Comparison of ENCODE assay signal across 8 cellular contexts in genomic region chr5:115838885-115839518, GRCh38. TPM values are rescaled to one million over a fixed set of nuclear protein-coding genes. Genes with fewer than 3 reads are reported as not detected.
DNase-seq lines count a peak whose midpoint lies in the region; ATAC-seq, FAIRE-seq and TF ChIP-seq lines count a peak whose summit lies in the region.

No MANE protein-coding gene starts in this region.

- no peaks in the 10 kb centered on the region for H3K9me1 ChIP-seq in endothelial cell of umbilical vein (replicated peaks; ENCODE audit: control insufficient read depth, extremely low read depth, insufficient read depth, low read length)

- H3K9me3 Mint-ChIP-seq in Caco-2 (ENCODE audit: unreplicated experiment) = no peaks in the 10 kb centered on the region
- no peaks in the 10 kb centered on the region for H3K9me3 Mint-ChIP-seq in T-helper 1 cell treated with Interleukin-12 subunit alpha and Interleukin-12 subunit beta and Interleukin-4 antibody, amounts not matched to agents 30 μg/mL and 1 μg/mL, for 36 hours

- H3K36me3 Mint-ChIP-seq in Caco-2 (ENCODE audit: insufficient read depth, unreplicated experiment) = peaks cover 36% of the 10 kb centered on the region
- peaks cover 42% of the 10 kb centered on the region for H3K36me3 Mint-ChIP-seq in T-helper 1 cell treated with Interleukin-12 subunit alpha and Interleukin-12 subunit beta and Interleukin-4 antibody, amounts not matched to agents 30 μg/mL and 1 μg/mL, for 36 hours (ENCODE audit: low read depth)

- H3K36me3 ChIP-seq in Caco-2 (ENCODE audit: control insufficient read depth, insufficient read depth, low read length) (no peaks in the 10 kb centered on the region), endothelial cell of umbilical vein (ENCODE audit: control insufficient read depth in 2 of 2, extremely low read depth in 1 of 2, insufficient read depth in 2 of 2, low read length in 2 of 2) (peaks cover 7 to 21% of the 10 kb centered on the region in 2 experiments), neutrophil (peaks cover 35% of the 10 kb centered on the region)

- H3K27ac Mint-ChIP-seq in Caco-2 (ENCODE audit: unreplicated experiment) = no peak overlapping the region
- H3K27ac Mint-ChIP-seq in T-helper 1 cell treated with Interleukin-12 subunit alpha and Interleukin-12 subunit beta and Interleukin-4 antibody, amounts not matched to agents 30 μg/mL and 1 μg/mL, for 36 hours = peak overlapping the region; percentile 45

- H3K4me1 Mint-ChIP-seq in Caco-2 (ENCODE audit: low read depth, unreplicated experiment) = peaks cover 12% of the 10 kb centered on the region
- H3K4me1 Mint-ChIP-seq in T-helper 1 cell treated with Interleukin-12 subunit alpha and Interleukin-12 subunit beta and Interleukin-4 antibody, amounts not matched to agents 30 μg/mL and 1 μg/mL, for 36 hours (ENCODE audit: low read depth) = peaks cover 39% of the 10 kb centered on the region

- no peak overlapping the region for H2AFZ ChIP-seq in endothelial cell of umbilical vein (ENCODE audit: low read depth, low read length)

- ATAC-seq in GM18858 (IDR thresholded peaks at IDR 0.05; ENCODE audit: unreplicated experiment) = peak; percentile 19
- ATAC-seq in GM18907 (IDR thresholded peaks at IDR 0.05; ENCODE audit: unreplicated experiment) = no peak
- no peak for ATAC-seq in GM19324 (IDR thresholded peaks at IDR 0.05; ENCODE audit: low FRiP score, unreplicated experiment)

- H3K9me3 ChIP-seq in Caco-2 (no peaks in the 10 kb centered on the region), endothelial cell of umbilical vein (replicated peaks; ENCODE audit: control insufficient read depth, insufficient read depth, low read length) (no peaks in the 10 kb centered on the region), neutrophil (no peaks in the 10 kb centered on the region)

- DNase-seq in Caco-2 (peak in 1 of 2 experiments; percentile 41), LNCaP clone FGC (ENCODE audit: low read depth) (peak; percentile 30), endothelial cell of umbilical vein (ENCODE audit: low read depth, low spot score) (peak; percentile 57)

- intact Hi-C loops in Caco-2 (cut with micrococcal nuclease; ENCODE audit: unreplicated experiment) = loop anchor here (1.0 to 2.0 kb wide), 2 partner anchors 205 to 230 kb away; no protein-coding TSS in a partner anchor
- intact Hi-C loops in endothelial cell of umbilical vein (cut with micrococcal nuclease) = loop anchor here (1.0 to 5.0 kb wide), 6 partner anchors 8 to 742 kb away; partner anchors contain the start of gene CDO1

- H4K20me1 ChIP-seq in endothelial cell of umbilical vein (replicated peaks; ENCODE audit: control insufficient read depth, extremely low read depth, insufficient read depth, low read length) = peaks cover 7% of the 10 kb centered on the region

- H3K4me3 ChIP-seq in Caco-2 (ENCODE audit: low read depth, low read length) = no peak overlapping the region
- H3K4me3 ChIP-seq in LNCaP clone FGC (ENCODE audit: low read depth, low read length) = no peak overlapping the region
- H3K4me3 ChIP-seq in endothelial cell of umbilical vein (replicated peaks in 1 of 3; ENCODE audit: insufficient read depth in 1 of 3, low read depth in 1 of 3, low read length in 3 of 3) = peak overlapping the region in 1 of 3 experiments; percentile 25
- H3K4me3 ChIP-seq in neutrophil (ENCODE audit: low read depth in 1 of 2, low read length in 1 of 2) = no peak overlapping the region

- no TSS peak for BruUV-seq in Caco-2 (replicated peaks; lab: Mats Ljungman, UMichigan)
- no TSS peak for BruUV-seq in endothelial cell of umbilical vein (replicated peaks; lab: Mats Ljungman, UMichigan)

- TF ChIP-seq POLR2A in endothelial cell of umbilical vein (IDR thresholded peaks at IDR 0.05; ENCODE audit: low read depth, low read length) = no peak

- H3K27ac ChIP-seq in endothelial cell of umbilical vein (ENCODE audit: insufficient read depth, low read depth, low read length) (no peak overlapping the region), neutrophil (peak overlapping the region; percentile 38)

- FAIRE-seq in endothelial cell of umbilical vein (lab: Jason Lieb, UNC) = peak; percentile 58

- CTCF ChIA-PET in Caco-2 (lab: Charles Lee) (interaction anchor here (0.7 kb wide), 1 partner anchor 229 kb away, joined by 3 read pairs; no protein-coding TSS in a partner anchor), endothelial cell of umbilical vein (lab: Charles Lee) (interaction anchor here (0.7 to 3.5 kb wide), 17 partner anchors 8 to 741 kb away, joined by 3 to 47 read pairs (median 4); partner anchors contain the start of gene TMED7)

- H3K9ac ChIP-seq in endothelial cell of umbilical vein (replicated peaks; ENCODE audit: extremely low read depth, insufficient read depth, low read length) = peak overlapping the region; percentile 17

- H3K27me3 ChIP-seq in Caco-2 (replicated peaks; ENCODE audit: control insufficient read depth, insufficient read depth, low read length) (no peaks in the 10 kb centered on the region), endothelial cell of umbilical vein (ENCODE audit: control insufficient read depth in 2 of 2, insufficient read depth in 2 of 2, low read length in 2 of 2) (no peaks in the 10 kb centered on the region), neutrophil (no peaks in the 10 kb centered on the region)

- POLR2A ChIA-PET in Caco-2 (lab: Charles Lee) (no interaction called here), endothelial cell of umbilical vein (lab: Charles Lee) (no interaction called here)

- peak overlapping the region; percentile 78 for H3K4me2 ChIP-seq in endothelial cell of umbilical vein (ENCODE audit: insufficient read depth, low read length)

- H3K79me2 ChIP-seq in endothelial cell of umbilical vein (ENCODE audit: control insufficient read depth, insufficient read depth, low read length) = peaks cover 58% of the 10 kb centered on the region

- peak; percentile 44 to 57 for TF ChIP-seq CTCF in Caco-2 (IDR thresholded peaks at IDR 0.05; ENCODE audit: insufficient read depth in 1 of 2, low read depth in 1 of 2, low read length in 1 of 2, severe bottlenecking in 1 of 2, unreplicated experiment in 1 of 2)
- TF ChIP-seq CTCF in LNCaP clone FGC (IDR thresholded peaks at IDR 0.05; ENCODE audit: control insufficient read depth, extremely low read depth, insufficient read depth) = peak; percentile 52
- peak; percentile 24 to 41 for TF ChIP-seq CTCF in endothelial cell of umbilical vein (IDR thresholded peaks at IDR 0.05; ENCODE audit: extremely low read depth in 1 of 2, insufficient read depth in 1 of 2, low read depth in 1 of 2, low read length in 2 of 2)
- no peak for TF ChIP-seq CTCF in neutrophil (IDR thresholded peaks at IDR 0.05)

- dilution Hi-C loops in endothelial cell of umbilical vein (cut with MboI; ENCODE audit: extremely low pct_ligation_motif_present, low sequenced_read_pairs) = no loop called here

- peaks cover 26% of the 10 kb centered on the region for H3K4me1 ChIP-seq in Caco-2
- H3K4me1 ChIP-seq in endothelial cell of umbilical vein (ENCODE audit: control insufficient read depth, extremely low read depth, insufficient read depth, low read length) = peaks cover 32% of the 10 kb centered on the region
- peaks cover 46% of the 10 kb centered on the region in 2 experiments for H3K4me1 ChIP-seq in neutrophil (ENCODE audit: control insufficient read depth in 1 of 2, insufficient read depth in 1 of 2, low read depth in 1 of 2, low read length in 1 of 2)

- H3K4me3 Mint-ChIP-seq in Caco-2 (ENCODE audit: unreplicated experiment) = no peak overlapping the region
- H3K4me3 Mint-ChIP-seq in T-helper 1 cell treated with Interleukin-12 subunit alpha and Interleukin-12 subunit beta and Interleukin-4 antibody, amounts not matched to agents 30 μg/mL and 1 μg/mL, for 36 hours = peak overlapping the region; percentile 82

- H3K27me3 Mint-ChIP-seq in Caco-2 (ENCODE audit: insufficient read depth, unreplicated experiment) = no peaks in the 10 kb centered on the region
- no peaks in the 10 kb centered on the region for H3K27me3 Mint-ChIP-seq in T-helper 1 cell treated with Interleukin-12 subunit alpha and Interleukin-12 subunit beta and Interleukin-4 antibody, amounts not matched to agents 30 μg/mL and 1 μg/mL, for 36 hours (ENCODE audit: low read depth)

TF ChIP-seq in endothelial cell of umbilical vein, 7 proteins besides CTCF, POLR2A, EP300 and RAD21 (continues in another document):
- TF ChIP-seq JUN (IDR thresholded peaks at IDR 0.05; ENCODE audit: borderline replicate concordance, insufficient read depth, insufficient read length, low read depth) = no peak
- TF ChIP-seq MYC (IDR thresholded peaks at IDR 0.05; ENCODE audit: low read depth, low read length) = no peak

RNA-seq across cellular contexts. Expression of gene ATG12, which starts 2.4 kb away (rescaled TPM):
- 46.8 and 47.5 TPM in 2 replicates for total RNA-seq in Caco-2 (2022)
- 50.3 and 62.0 TPM in 2 replicates for total RNA-seq in endothelial cell of umbilical vein
- polyA plus RNA-seq in endothelial cell of umbilical vein = 18.9 and 27.5 TPM in 2 replicates
- polyA plus RNA-seq in endothelial cell of umbilical vein (2011; cell fraction: cytosol; rRNA removed) = 47.6 and 52.6 TPM in 2 replicates
- polyA plus RNA-seq in endothelial cell of umbilical vein (2011; cell fraction: nucleus; rRNA removed) = 52.1 and 71.9 TPM in 2 replicates
- 56.9 and 76.2 TPM in 2 replicates for polyA plus RNA-seq in endothelial cell of umbilical vein (2012)
- polyA minus RNA-seq in endothelial cell of umbilical vein = 20.1 and 35.6 TPM in 2 replicates
- polyA minus RNA-seq in endothelial cell of umbilical vein (2011; cell fraction: cytosol; rRNA and poly(A)+ RNA removed) = 13.9 TPM
- 69.9 and 104 TPM in 2 replicates for polyA minus RNA-seq in endothelial cell of umbilical vein (2011; cell fraction: nucleus; rRNA and poly(A)+ RNA removed)

RNA-seq across cellular contexts. Expression of gene AP3S1, which starts 2.7 kb away (rescaled TPM):
- total RNA-seq in Caco-2 (2022) = 104 and 106 TPM in 2 replicates
- total RNA-seq in endothelial cell of umbilical vein = 81.2 and 85.7 TPM in 2 replicates
- 18.2 and 26.5 TPM in 2 replicates for polyA plus RNA-seq in endothelial cell of umbilical vein
- polyA plus RNA-seq in endothelial cell of umbilical vein (2011; cell fraction: cytosol; rRNA removed) = 34.1 and 36.7 TPM in 2 replicates
- polyA plus RNA-seq in endothelial cell of umbilical vein (2011; cell fraction: nucleus; rRNA removed) = 16.6 and 26.8 TPM in 2 replicates
- 49.4 and 81.1 TPM in 2 replicates for polyA plus RNA-seq in endothelial cell of umbilical vein (2012)
- polyA minus RNA-seq in endothelial cell of umbilical vein = 15.3 and 19.3 TPM in 2 replicates
- polyA minus RNA-seq in endothelial cell of umbilical vein (2011; cell fraction: cytosol; rRNA and poly(A)+ RNA removed) = 6.2 TPM
- 23.0 and 24.9 TPM in 2 replicates for polyA minus RNA-seq in endothelial cell of umbilical vein (2011; cell fraction: nucleus; rRNA and poly(A)+ RNA removed)

RNA-seq across cellular contexts. Expression of gene CDO1, which starts 22.5 kb away (rescaled TPM):
- not detected in 2 replicates for total RNA-seq in Caco-2 (2022)
- 1.3 and 1.7 TPM in 2 replicates for total RNA-seq in endothelial cell of umbilical vein
- 1.1 and 1.3 TPM in 2 replicates for polyA plus RNA-seq in endothelial cell of umbilical vein
- polyA plus RNA-seq in endothelial cell of umbilical vein (2011; cell fraction: cytosol; rRNA removed) = 0.75 and 0.98 TPM in 2 replicates
- 0.62 and 1.4 TPM in 2 replicates for polyA plus RNA-seq in endothelial cell of umbilical vein (2011; cell fraction: nucleus; rRNA removed)
- 0.35 and 0.63 TPM in 2 replicates for polyA plus RNA-seq in endothelial cell of umbilical vein (2012)
- 1.5 and 3.4 TPM in 2 replicates for polyA minus RNA-seq in endothelial cell of umbilical vein
- not detected for polyA minus RNA-seq in endothelial cell of umbilical vein (2011; cell fraction: cytosol; rRNA and poly(A)+ RNA removed)
- 1.8 TPM in 1 of 2 replicates, not detected in the other for polyA minus RNA-seq in endothelial cell of umbilical vein (2011; cell fraction: nucleus; rRNA and poly(A)+ RNA removed)
